Comparison of ENCODE assay signal across 7 cellular contexts in genomic region chr7:4045975-4046374, GRCh38.
"Had no signal": no experiment of that assay in that cellular context is flagged by ENCODE, and none has a peak within 500 bp of the region (broad histone marks: within the 10 kb centered on the region; RNA-seq: fewer than 3 reads in every experiment).

No MANE protein-coding gene starts in this region.

- DNase-seq: IMR-90, KBM-7, KG1 had no signal

- H3K4me3 ChIP-seq: K562 had no signal

- H3K27ac Mint-ChIP-seq: IgD-negative memory B cell had no signal

- H3K27ac ChIP-seq: HL-60 had no signal

- H3K4me3 Mint-ChIP-seq: IgD-negative memory B cell had no signal

- ATAC-seq: HepG2, K562 had no signal
